8 cellular contexts compared by ENCODE assay signal in genomic region chr4:189202182-189202868, GRCh38.
DNase-seq lines count a peak whose midpoint lies in the region; ATAC-seq and TF ChIP-seq lines count a peak whose summit lies in the region.

No MANE protein-coding gene starts in this region.

- H3K27me3 Mint-ChIP-seq in nephron progenitor cell (ENCODE audit: low read depth, poor library complexity), result peaks cover 13% of the 10 kb centered on the region

- peak overlapping the region; percentile 56 for H3K4me3 Mint-ChIP-seq in nephron progenitor cell

- H3K4me1 ChIP-seq in fibroblast of lung (ENCODE audit: control insufficient read depth, extremely low read depth, insufficient read depth, low read length) (no peaks in the 10 kb centered on the region), aorta (ENCODE audit: control insufficient read depth in 1 of 2, insufficient read depth in 2 of 2, low read length in 2 of 2) (no peaks in the 10 kb centered on the region)

- H3K4me1 Mint-ChIP-seq in nephron progenitor cell, result peaks cover 13% of the 10 kb centered on the region

- no peaks in the 10 kb centered on the region for H4K20me1 ChIP-seq in fibroblast of lung (ENCODE audit: control insufficient read depth, extremely low read depth, insufficient read depth, low read length)

- no peaks in the 10 kb centered on the region for H3K9me3 Mint-ChIP-seq in nephron progenitor cell

- H2AFZ ChIP-seq in fibroblast of lung (ENCODE audit: low read length), result no peak overlapping the region

- H3K36me3 Mint-ChIP-seq in nephron progenitor cell (ENCODE audit: low read depth), result no peaks in the 10 kb centered on the region

- H3K4me3 ChIP-seq in fibroblast of lung (replicated peaks in 1 of 4; ENCODE audit: control extremely low read depth in 1 of 4, insufficient read depth in 1 of 4, low read depth in 3 of 4, low read length in 4 of 4), result peak overlapping the region; percentile 6 to 60 (median 25)
- no peak overlapping the region for H3K4me3 ChIP-seq in aorta (ENCODE audit: low read length in 2 of 2)

- H3K9me3 ChIP-seq in fibroblast of lung (ENCODE audit: control insufficient read depth, insufficient read depth, low read depth, low read length) (no peaks in the 10 kb centered on the region), aorta (ENCODE audit: control insufficient read depth, low read length) (no peaks in the 10 kb centered on the region)

- no peak overlapping the region for H3K9ac ChIP-seq in fibroblast of lung (ENCODE audit: insufficient read depth, low read length)

- H3K27me3 ChIP-seq in fibroblast of lung (ENCODE audit: control insufficient read depth, insufficient read depth, low read length) (no peaks in the 10 kb centered on the region), aorta (ENCODE audit: control insufficient read depth in 1 of 2, insufficient read depth in 2 of 2, low read length in 1 of 2) (no peaks in the 10 kb centered on the region)

- intact Hi-C loops in aorta (cut with DNase I), result no loop called here

- H3K79me2 ChIP-seq in fibroblast of lung (ENCODE audit: control insufficient read depth, insufficient read depth, low read length), result no peaks in the 10 kb centered on the region

- DNase-seq in DMS153 (lab: John Stamatoyannopoulos, UW) (peak; percentile 71), NCI-H1048 (lab: John Stamatoyannopoulos, UW) (peak; percentile 54), T1000 (lab: John Stamatoyannopoulos, UW) (peak; percentile 22), fibroblast of lung (ENCODE audit: low read depth in 2 of 2) (peak; percentile 14 to 93), nephron progenitor cell (peak; percentile 72), aorta (peak; percentile 62 to 84), HuH-7.5 (ENCODE audit: low spot score) (no peak)

- H3K27ac ChIP-seq in fibroblast of lung (ENCODE audit: insufficient read depth, low read length), result peak overlapping the region; percentile 4
- no peak overlapping the region for H3K27ac ChIP-seq in aorta (ENCODE audit: low read depth in 1 of 2, low read length in 2 of 2)

- H3K36me3 ChIP-seq in fibroblast of lung (ENCODE audit: control insufficient read depth, insufficient read depth, low read length) (no peaks in the 10 kb centered on the region), aorta (ENCODE audit: control insufficient read depth in 1 of 2, insufficient read depth in 2 of 2, low read length in 1 of 2) (no peaks in the 10 kb centered on the region)

- peak; percentile 82 to 96 for TF ChIP-seq CTCF in fibroblast of lung (conservative IDR thresholded peaks at IDR 0.05 in 1 of 2, IDR thresholded peaks at IDR 0.05 in 1 of 2; ENCODE audit: low read depth in 1 of 2, low read length in 2 of 2)
- TF ChIP-seq CTCF in nephron progenitor cell (IDR thresholded peaks at IDR 0.05), result peak; percentile 93

- peak overlapping the region; percentile 56 for H3K4me2 ChIP-seq in fibroblast of lung (ENCODE audit: extremely low read depth, insufficient read depth, low read length)

- WGBS in aorta, 2 donors, result 7 to 12% methylated on average over 16 of the region's 16 CpGs

- ATAC-seq in GM21576 (IDR thresholded peaks at IDR 0.05; ENCODE audit: unreplicated experiment) (peak; percentile 80), aorta (ENCODE audit: low FRiP score) (peak; percentile 78)

- no peak overlapping the region for H3K27ac Mint-ChIP-seq in nephron progenitor cell

Comparison
In these comparisons a context has a peak if more than half of its experiments do, and no peak if none do; other contexts are left out.
1. H3K4me3 ChIP-seq: peak in fibroblast of lung (4 of 4); none in aorta (0 of 2).